Comparison of ENCODE assay signal across 14 cellular contexts in the genomic region with DNA sequence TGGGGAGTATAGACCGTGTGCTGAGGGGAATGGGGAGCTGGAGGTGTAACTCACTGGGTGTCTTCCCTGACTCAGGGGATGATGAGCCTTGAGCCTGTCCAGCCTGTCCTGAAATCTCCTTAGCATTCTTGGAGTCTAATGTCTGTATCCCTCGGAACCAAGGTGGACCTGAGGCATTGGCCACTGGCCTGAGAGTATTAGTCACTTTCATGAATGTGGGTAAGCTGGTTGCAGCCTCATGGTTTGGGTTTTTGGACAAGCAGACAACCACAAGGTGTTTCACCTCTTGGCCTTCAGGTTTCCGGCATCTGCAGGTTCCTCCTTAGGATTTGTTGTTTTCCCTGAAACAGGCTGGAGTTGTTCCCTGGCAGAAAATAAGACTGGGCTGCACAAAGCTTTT.
DNase-seq lines count a peak whose midpoint lies in the region; ATAC-seq and TF ChIP-seq lines count a peak whose summit lies in the region.
"Had no signal": no experiment of that assay in that cellular context is flagged by ENCODE, and none has a peak within 500 bp of the region (broad histone marks: within the 10 kb centered on the region; RNA-seq: fewer than 3 reads in every experiment).

No MANE protein-coding gene starts in this region.

- H4K20me1 ChIP-seq in BLaER1 (peaks cover 100% of the 10 kb centered on the region), mammary epithelial cell (ENCODE audit: insufficient read depth, low read length) (no peaks in the 10 kb centered on the region)

- H3K4me2 ChIP-seq in BLaER1 (0 out of 2 replicates have a peak overlapping the region, but pooled peaks have one; percentile 11), mammary epithelial cell (ENCODE audit: insufficient read depth, low read depth, low read length) (no peak overlapping the region), trophoblast cell (ENCODE audit: low read length) (no peak overlapping the region)

- DNase-seq in M059J (ENCODE audit: low read depth) (peak; percentile 9), mammary epithelial cell (peak; percentile 9), trophoblast cell (peak; percentile 72 to 87), upper lobe of left lung (no peak), foreskin keratinocyte (no peak), occipital lobe (lab: John Stamatoyannopoulos, UW) (no peak)
- DNase-seq: ACHN; C1 segment of cervical spinal cord; Calu3; CD4-positive, alpha-beta T cell; DMS 273 treated with DMSO at 0.1 percent for 48 hours; GM23248 had no signal

- no peak overlapping the region for H3K23ac ChIP-seq in trophoblast cell (ENCODE audit: low read length)

- in situ Hi-C loops in mammary epithelial cell (cut with MboI; ENCODE audit: low sequenced_read_pairs in 2 of 2): no loop called here

- no peak for TF ChIP-seq CTCF in mammary epithelial cell (conservative IDR thresholded peaks at IDR 0.05 in 1 of 2, IDR thresholded peaks at IDR 0.05 in 1 of 2; ENCODE audit: extremely low read depth in 1 of 2, insufficient read depth in 1 of 2, low read depth in 1 of 2, low read length in 2 of 2)
- TF ChIP-seq CTCF in upper lobe of left lung (IDR thresholded peaks at IDR 0.05): no peak
- no peak for TF ChIP-seq CTCF in foreskin keratinocyte (conservative IDR thresholded peaks at IDR 0.05)

- intact Hi-C loops in mammary epithelial cell (cut with micrococcal nuclease): no loop called here

- H3K4me3 ChIP-seq in BLaER1 (no peak overlapping the region), mammary epithelial cell (replicated peaks in 1 of 3; ENCODE audit: insufficient read depth in 1 of 3, low read depth in 2 of 3, low read length in 3 of 3) (no peak overlapping the region), trophoblast cell (ENCODE audit: low read depth, low read length) (no peak overlapping the region), upper lobe of left lung (no peak overlapping the region)
- H3K4me3 ChIP-seq: GM12878, GM23248 had no signal

- TF ChIP-seq EP300 in upper lobe of left lung (IDR thresholded peaks at IDR 0.05): no peak

- H3K27ac ChIP-seq in BLaER1: no peak overlapping the region
- H3K27ac ChIP-seq in mammary epithelial cell (ENCODE audit: insufficient read depth, low read depth, low read length): no peak overlapping the region
- H3K27ac ChIP-seq in trophoblast cell (ENCODE audit: low read depth, low read length): no peak overlapping the region
- no peak overlapping the region for H3K27ac ChIP-seq in upper lobe of left lung
- no peak overlapping the region for H3K27ac ChIP-seq in foreskin keratinocyte
- H3K27ac ChIP-seq: GM23248 had no signal

- no TSS peak for BruUV-seq in mammary epithelial cell (replicated peaks; lab: Mats Ljungman, UMichigan)

- H2BK120ac ChIP-seq in trophoblast cell (ENCODE audit: insufficient read depth, low read length, poor library complexity): no peak overlapping the region

- H3K9me3 ChIP-seq in BLaER1 (peaks cover 26% of the 10 kb centered on the region), mammary epithelial cell (replicated peaks; ENCODE audit: insufficient read depth, low read length) (no peaks in the 10 kb centered on the region), trophoblast cell (ENCODE audit: insufficient read depth, low read depth, low read length) (no peaks in the 10 kb centered on the region), upper lobe of left lung (no peaks in the 10 kb centered on the region)

- no peak overlapping the region for H3K18ac ChIP-seq in trophoblast cell (ENCODE audit: low read length)

- dilution Hi-C loops in mammary epithelial cell (cut with HindIII; ENCODE audit: low sequenced_read_pairs): no loop called here

- no peak for TF ChIP-seq POLR2A in upper lobe of left lung (IDR thresholded peaks at IDR 0.05)

- H4K12ac ChIP-seq in trophoblast cell (ENCODE audit: low read depth, low read length): no peak overlapping the region

- H2BK12ac ChIP-seq in trophoblast cell (ENCODE audit: low read length): no peak overlapping the region

- peaks cover 90% of the 10 kb centered on the region for H3K36me3 ChIP-seq in BLaER1
- H3K36me3 ChIP-seq in mammary epithelial cell (ENCODE audit: insufficient read depth, low read length): no peaks in the 10 kb centered on the region
- H3K36me3 ChIP-seq in trophoblast cell (ENCODE audit: control insufficient read depth in 1 of 2, insufficient read depth in 2 of 2, low read length in 2 of 2): no peaks in the 10 kb centered on the region
- no peaks in the 10 kb centered on the region for H3K36me3 ChIP-seq in upper lobe of left lung

- no peak overlapping the region for H4K91ac ChIP-seq in trophoblast cell (ENCODE audit: low read depth, low read length)

- H2BK5ac ChIP-seq in trophoblast cell (ENCODE audit: low read depth, low read length, poor library complexity): no peak overlapping the region

- ATAC-seq in upper lobe of left lung (ENCODE audit: low FRiP score in 2 of 2) (no peak), foreskin keratinocyte (no peak)
- ATAC-seq: GM12878 had no signal

- no peak overlapping the region for H2AFZ ChIP-seq in mammary epithelial cell (ENCODE audit: low read depth, low read length)
- H2AFZ ChIP-seq in trophoblast cell (ENCODE audit: insufficient read depth, low read length, poor library complexity): no peak overlapping the region
- H2AFZ ChIP-seq: GM23248 had no signal

- H3K4ac ChIP-seq in trophoblast cell (ENCODE audit: low read depth, low read length): no peak overlapping the region

- WGBS in mammary epithelial cell (ENCODE audit: low coverage, missing lambda C conversion rate): 43% methylated on average over 3 of the region's 3 CpGs
- no CpG with 5 or more reads among the region's 3 CpGs for WGBS in trophoblast cell (ENCODE audit: extremely low coverage, insufficient coverage, insufficient read length)
- WGBS in upper lobe of left lung, 2 donors: 74 to 100% methylated on average over 2 to 3 of the region's 3 CpGs

- no peak overlapping the region for H2AK5ac ChIP-seq in trophoblast cell (ENCODE audit: low read length)

- H3K9ac ChIP-seq in BLaER1: no peak overlapping the region
- no peak overlapping the region for H3K9ac ChIP-seq in mammary epithelial cell (ENCODE audit: insufficient read depth, low read length)
- no peak overlapping the region for H3K9ac ChIP-seq in trophoblast cell (ENCODE audit: low read length)
- H3K9ac ChIP-seq: GM23248 had no signal

- H3K79me1 ChIP-seq in trophoblast cell (ENCODE audit: low read length): no peaks in the 10 kb centered on the region

- H3K14ac ChIP-seq in trophoblast cell (ENCODE audit: low read length): no peak overlapping the region

- H3K4me1 ChIP-seq in BLaER1: peaks cover 89% of the 10 kb centered on the region
- peaks cover 6% of the 10 kb centered on the region for H3K4me1 ChIP-seq in mammary epithelial cell (ENCODE audit: insufficient read depth, low read length)
- no peaks in the 10 kb centered on the region for H3K4me1 ChIP-seq in trophoblast cell (ENCODE audit: control insufficient read depth in 1 of 2, insufficient read depth in 2 of 2, low read length in 2 of 2)
- H3K4me1 ChIP-seq in upper lobe of left lung: peaks cover 0 to 5% (median 0%) of the 10 kb centered on the region in 4 donors
- H3K4me1 ChIP-seq in foreskin keratinocyte: no peaks in the 10 kb centered on the region

- H4K8ac ChIP-seq in trophoblast cell (ENCODE audit: low read depth, low read length): no peak overlapping the region

- CTCF ChIA-PET in mammary epithelial cell (lab: Charles Lee; ENCODE audit: low non-redundant PET): interaction anchor here (0.7 kb wide), 1 partner anchor 10 kb away, joined by 3 read pairs; no protein-coding TSS in a partner anchor

- H3K79me2 ChIP-seq in mammary epithelial cell (ENCODE audit: insufficient read depth, low read length) (no peaks in the 10 kb centered on the region), trophoblast cell (ENCODE audit: control insufficient read depth, insufficient read depth, low read length, poor library complexity) (no peaks in the 10 kb centered on the region)

- H3K27me3 ChIP-seq in BLaER1: no peaks in the 10 kb centered on the region
- H3K27me3 ChIP-seq in mammary epithelial cell (ENCODE audit: insufficient read depth, low read length): no peaks in the 10 kb centered on the region
- no peaks in the 10 kb centered on the region for H3K27me3 ChIP-seq in trophoblast cell (ENCODE audit: insufficient read depth, low read length)
- no peaks in the 10 kb centered on the region for H3K27me3 ChIP-seq in upper lobe of left lung
- no peaks in the 10 kb centered on the region for H3K27me3 ChIP-seq in foreskin keratinocyte

Comparison
In these comparisons a context has a peak if more than half of its experiments do, and no peak if none do; other contexts are left out.
1. DNase-seq: peak in M059J (single experiment), mammary epithelial cell (single experiment) and trophoblast cell (2 of 2); none in upper lobe of left lung (0 of 2), foreskin keratinocyte (0 of 2) and occipital lobe (single experiment).